Comparison of ENCODE assay signal across 8 cellular contexts in genomic region chr7:24778543-24779282, GRCh38. TPM values are rescaled to one million over a fixed set of nuclear protein-coding genes. Genes with fewer than 3 reads are reported as not detected.
DNase-seq lines count a peak whose midpoint lies in the region; ATAC-seq, FAIRE-seq and TF ChIP-seq lines count a peak whose summit lies in the region.

No MANE protein-coding gene starts in this region.

- H3K9me3 Mint-ChIP-seq in activated CD8-positive, alpha-beta memory T cell treated with anti-CD3 and anti-CD28 coated beads, Interleukin-2, amount 10 ng/mL, durations not matched to agents 7 days and 5 days (ENCODE audit: low read depth), result peaks cover 2% of the 10 kb centered on the region
- H3K9me3 Mint-ChIP-seq in astrocyte (ENCODE audit: unreplicated experiment), result peaks cover under 1% of the 10 kb centered on the region

- H3K79me2 ChIP-seq in astrocyte (ENCODE audit: insufficient read depth, low read length), result no peaks in the 10 kb centered on the region

- CTCF ChIA-PET in activated CD8-positive, alpha-beta memory T cell treated with anti-CD3 and anti-CD28 coated beads, Interleukin-2, amount 10 ng/mL, durations not matched to agents 7 days and 5 days (lab: Charles Lee), result interaction anchor here (1.1 kb wide), 1 partner anchor 315 kb away, joined by 3 read pairs; no protein-coding TSS in a partner anchor

- no peak overlapping the region for H3K4me2 ChIP-seq in astrocyte (ENCODE audit: low read length)

- H3K27ac ChIP-seq in astrocyte (ENCODE audit: low read depth, low read length), result no peak overlapping the region

- H3K4me3 Mint-ChIP-seq in activated CD8-positive, alpha-beta memory T cell treated with anti-CD3 and anti-CD28 coated beads, Interleukin-2, amount 10 ng/mL, durations not matched to agents 7 days and 5 days, result no peak overlapping the region
- H3K4me3 Mint-ChIP-seq in astrocyte (ENCODE audit: unreplicated experiment), result no peak overlapping the region

- H3K9ac ChIP-seq in astrocyte (ENCODE audit: low read length), result no peak overlapping the region

- peaks cover 6% of the 10 kb centered on the region for H3K4me1 Mint-ChIP-seq in activated CD8-positive, alpha-beta memory T cell treated with anti-CD3 and anti-CD28 coated beads, Interleukin-2, amount 10 ng/mL, durations not matched to agents 7 days and 5 days
- H3K4me1 Mint-ChIP-seq in astrocyte (ENCODE audit: low read depth, unreplicated experiment), result peaks cover 12% of the 10 kb centered on the region

- peaks cover 10% of the 10 kb centered on the region for H3K4me1 ChIP-seq in astrocyte (ENCODE audit: insufficient read depth, low read length)

- peak; percentile 16 for ATAC-seq in activated CD8-positive, alpha-beta memory T cell treated with anti-CD3 and anti-CD28 coated beads, Interleukin-2, amount 10 ng/mL, durations not matched to agents 7 days and 5 days
- ATAC-seq in HG03469 (IDR thresholded peaks at IDR 0.05; ENCODE audit: unreplicated experiment), result peak; percentile 52
- no peak for ATAC-seq in HG03457 (IDR thresholded peaks at IDR 0.05; ENCODE audit: unreplicated experiment)

- DNase-seq in activated CD8-positive, alpha-beta memory T cell treated with anti-CD3 and anti-CD28 coated beads, Interleukin-2, amount 10 ng/mL, durations not matched to agents 7 days and 5 days, result no peak
- DNase-seq in activated CD8-positive, alpha-beta memory T cell treated with anti-CD3 and anti-CD28 coated beads for 24 hours, result no peak
- DNase-seq in astrocyte (ENCODE audit: low read depth) (peak; percentile 75), pons (ENCODE audit: low spot score) (peak; percentile 83), T-helper 2 cell (no peak), NCI-H2196 (lab: John Stamatoyannopoulos, UW; ENCODE audit: unreplicated experiment) (no peak)

- no peak overlapping the region for H2AFZ ChIP-seq in astrocyte (ENCODE audit: low read depth, low read length)

- TF ChIP-seq CTCF in astrocyte (IDR thresholded peaks at IDR 0.05; ENCODE audit: insufficient read depth, low read depth, low read length), result no peak

- H3K36me3 ChIP-seq in astrocyte (ENCODE audit: insufficient read depth, low read length), result no peaks in the 10 kb centered on the region

- no peak overlapping the region for H3K4me3 ChIP-seq in astrocyte (ENCODE audit: insufficient read depth, low read depth, low read length)

- H3K9me3 ChIP-seq in astrocyte (ENCODE audit: insufficient read depth, low read depth, low read length), result no peaks in the 10 kb centered on the region

- peaks cover 9% of the 10 kb centered on the region for H3K36me3 Mint-ChIP-seq in activated CD8-positive, alpha-beta memory T cell treated with anti-CD3 and anti-CD28 coated beads, Interleukin-2, amount 10 ng/mL, durations not matched to agents 7 days and 5 days
- peaks cover 11% of the 10 kb centered on the region for H3K36me3 Mint-ChIP-seq in astrocyte (ENCODE audit: low read depth, unreplicated experiment)

- H3K27ac Mint-ChIP-seq in activated CD8-positive, alpha-beta memory T cell treated with anti-CD3 and anti-CD28 coated beads, Interleukin-2, amount 10 ng/mL, durations not matched to agents 7 days and 5 days, result no peak overlapping the region
- H3K27ac Mint-ChIP-seq in astrocyte (ENCODE audit: unreplicated experiment), result peak overlapping the region; percentile 92

- FAIRE-seq in astrocyte (lab: Jason Lieb, UNC), result peak; percentile 63

- no peaks in the 10 kb centered on the region for H4K20me1 ChIP-seq in astrocyte (ENCODE audit: insufficient read depth, low read length)

- H3K27me3 Mint-ChIP-seq in activated CD8-positive, alpha-beta memory T cell treated with anti-CD3 and anti-CD28 coated beads, Interleukin-2, amount 10 ng/mL, durations not matched to agents 7 days and 5 days, result no peaks in the 10 kb centered on the region
- no peaks in the 10 kb centered on the region for H3K27me3 Mint-ChIP-seq in astrocyte (ENCODE audit: low read depth, unreplicated experiment)

- no peaks in the 10 kb centered on the region for H3K27me3 ChIP-seq in astrocyte (ENCODE audit: insufficient read depth, low read length)

RNA-seq across cellular contexts. Expression of gene GSDME, which starts 21.4 kb away (rescaled TPM):
- 1 to 10 TPM in 1 of 2 experiments, under 1 TPM in 1; 0.96 to 4.5 TPM for total RNA-seq in activated CD8-positive, alpha-beta memory T cell treated with anti-CD3 and anti-CD28 coated beads, Interleukin-2, amount 10 ng/mL, durations not matched to agents 7 days and 5 days
- total RNA-seq in astrocyte, result 25.0 and 27.7 TPM in 2 replicates

Comparison
In these comparisons a context has a peak if more than half of its experiments do, and no peak if none do; other contexts are left out.
1. DNase-seq: peak in astrocyte (single experiment) and pons (single experiment); none in activated CD8-positive, alpha-beta memory T cell treated with anti-CD3 and anti-CD28 coated beads, Interleukin-2, amount 10 ng/mL, durations not matched to agents 7 days and 5 days (single experiment), activated CD8-positive, alpha-beta memory T cell treated with anti-CD3 and anti-CD28 coated beads for 24 hours (single experiment), T-helper 2 cell (0 of 5) and NCI-H2196 (single experiment).